36 cellular contexts compared by ENCODE assay signal in genomic region chr13:113513761-113514160, GRCh38.
"Had no signal": no experiment of that assay in that cellular context is flagged by ENCODE, and none has a peak within 500 bp of the region (broad histone marks: within the 10 kb centered on the region; RNA-seq: fewer than 3 reads in every experiment).

No MANE protein-coding gene starts in this region.

- H3K27me3 ChIP-seq: adrenal gland, body of pancreas, brain microvascular endothelial cell, breast epithelium had no signal

- H3K36me3 Mint-ChIP-seq: activated naive CD4-positive, alpha-beta T cell treated with anti-CD3 and anti-CD28 coated beads, Interleukin-2, amount 50 U/mL, for 72 hours had no signal

- DNase-seq: activated B cell treated with CpG ODN at 0.5 μM for 24 hours; activated CD4-positive, alpha-beta memory T cell treated with anti-CD3 and anti-CD28 coated beads for 36 hours; activated CD4-positive, alpha-beta T cell treated with anti-CD3 and anti-CD28 coated beads for 4 hours; activated CD4-positive, alpha-beta T cell treated with anti-CD3 and anti-CD28 coated beads, Interleukin-2, amount 10 ng/mL, durations not matched to agents 24 days and 14 days; activated CD4-positive, alpha-beta T cell treated with anti-CD3 and anti-CD28 coated beads, Interleukin-2, amount 50 U/mL, for 1 hour; activated CD4-positive, alpha-beta T cell treated with anti-CD3 and anti-CD28 coated beads, Interleukin-2, amount 50 U/mL, for 4 hours; activated CD4-positive, CD25-positive, alpha-beta regulatory T cell treated with anti-CD3 and anti-CD28 coated beads, Interleukin-2, amount 50 U/mL, for 72 hours; activated CD8-positive, alpha-beta memory T cell treated with anti-CD3 and anti-CD28 coated beads, Interleukin-2, amount 50 U/mL, for 4 hours; activated CD8-positive, alpha-beta T cell treated with anti-CD3 and anti-CD28 coated beads for 36 hours; activated effector memory CD4-positive, alpha-beta T cell treated with anti-CD3 and anti-CD28 coated beads, Interleukin-2, amount 50 U/mL, for 16 hours; activated gamma-delta T cell treated with Interleukin-2 at 50 U/mL for 16 hours; activated naive CD4-positive, alpha-beta T cell; activated naive CD4-positive, alpha-beta T cell treated with anti-CD3 and anti-CD28 coated beads for 36 hours; activated naive CD4-positive, alpha-beta T cell treated with anti-CD3 and anti-CD28 coated beads, Interleukin-2, amount 50 U/mL, for 16 hours; activated naive CD8-positive, alpha-beta T cell treated with anti-CD3 and anti-CD28 coated beads for 36 hours; activated T-cell treated with anti-CD3 and anti-CD28 coated beads for 4 hours; activated T-cell treated with anti-CD3 and anti-CD28 coated beads, Interleukin-2, amount 50 U/mL, for 1 hour; activated T-cell treated with anti-CD3 and anti-CD28 coated beads, Interleukin-2, amount 50 U/mL, for 4 hours; activated T-cell treated with anti-CD3 and anti-CD28 coated beads, Interleukin-2, amount 50 U/mL, for 72 hours; amniotic stem cell; body of pancreas; brain microvascular endothelial cell; central memory CD4-positive, alpha-beta T cell; T-helper 1 cell; T-helper 2 cell; T-helper 9 cell had no signal

- H3K4me3 Mint-ChIP-seq: activated B cell treated with CpG ODN at 0.5 μM for 24 hours; activated CD4-positive, alpha-beta memory T cell treated with anti-CD3 and anti-CD28 coated beads for 36 hours; activated CD4-positive, alpha-beta T cell treated with anti-CD3 and anti-CD28 coated beads, Interleukin-2, amount 10 ng/mL, durations not matched to agents 24 days and 14 days; activated CD8-positive, alpha-beta T cell treated with anti-CD3 and anti-CD28 coated beads for 36 hours; activated naive CD4-positive, alpha-beta T cell treated with anti-CD3 and anti-CD28 coated beads for 36 hours; activated naive CD8-positive, alpha-beta T cell treated with anti-CD3 and anti-CD28 coated beads for 36 hours; activated T-cell treated with anti-CD3 and anti-CD28 coated beads, Interleukin-2, amount 50 U/mL, for 4 hours; activated T-cell treated with anti-CD3 and anti-CD28 coated beads, Interleukin-2, amount 50 U/mL, for 72 hours; activated T-helper 1 cell treated with anti-CD3 and anti-CD28 coated beads, Interleukin-12 subunit alpha, Interleukin-12 subunit beta, Interleukin-2, Interleukin-4 antibody, amounts not matched to agents 30 ng/mL and 10 ng/mL and 1 ng/mL, durations not matched to agents 14 hours and 24 hours and 36 hours; activated T-helper 17 cell treated with anti-CD3 and anti-CD28 coated beads, Interleukin-2, amount 50 U/mL, for 72 hours; T-helper 1 cell treated with Interleukin-12 subunit alpha and Interleukin-12 subunit beta and Interleukin-4 antibody, amounts not matched to agents 30 μg/mL and 1 μg/mL, for 36 hours; T-helper 2 cell treated with Interferon-gamma antibody and Interleukin-4, amounts not matched to agents 5 μg/mL and 100 μg/mL, for 36 hours had no signal

- H3K4me1 ChIP-seq: adrenal gland, body of pancreas, breast epithelium had no signal

- H3K9me3 Mint-ChIP-seq: activated B cell treated with CpG ODN at 0.5 μM for 24 hours; activated CD4-positive, alpha-beta memory T cell treated with anti-CD3 and anti-CD28 coated beads for 36 hours; activated CD4-positive, alpha-beta T cell treated with anti-CD3 and anti-CD28 coated beads, Interleukin-2, amount 10 ng/mL, durations not matched to agents 24 days and 14 days; activated CD8-positive, alpha-beta T cell treated with anti-CD3 and anti-CD28 coated beads for 36 hours; activated naive CD4-positive, alpha-beta T cell treated with anti-CD3 and anti-CD28 coated beads for 36 hours; activated naive CD4-positive, alpha-beta T cell treated with anti-CD3 and anti-CD28 coated beads, Interleukin-2, amount 50 U/mL, for 72 hours; activated naive CD8-positive, alpha-beta T cell treated with anti-CD3 and anti-CD28 coated beads for 36 hours; activated T-cell treated with anti-CD3 and anti-CD28 coated beads, Interleukin-2, amount 50 U/mL, for 4 hours; activated T-cell treated with anti-CD3 and anti-CD28 coated beads, Interleukin-2, amount 50 U/mL, for 72 hours; activated T-helper 1 cell treated with anti-CD3 and anti-CD28 coated beads, Interleukin-12 subunit alpha, Interleukin-12 subunit beta, Interleukin-2, Interleukin-4 antibody, amounts not matched to agents 30 ng/mL and 10 ng/mL and 1 ng/mL, durations not matched to agents 14 hours and 24 hours and 36 hours; activated T-helper 17 cell treated with anti-CD3 and anti-CD28 coated beads, Interleukin-2, amount 50 U/mL, for 72 hours; T-helper 1 cell treated with Interleukin-12 subunit alpha and Interleukin-12 subunit beta and Interleukin-4 antibody, amounts not matched to agents 30 μg/mL and 1 μg/mL, for 36 hours; T-helper 2 cell treated with Interferon-gamma antibody and Interleukin-4, amounts not matched to agents 5 μg/mL and 100 μg/mL, for 36 hours had no signal

- H3K27ac Mint-ChIP-seq: activated B cell treated with CpG ODN at 0.5 μM for 24 hours; activated CD4-positive, alpha-beta memory T cell treated with anti-CD3 and anti-CD28 coated beads for 36 hours; activated CD4-positive, alpha-beta T cell treated with anti-CD3 and anti-CD28 coated beads, Interleukin-2, amount 10 ng/mL, durations not matched to agents 24 days and 14 days; activated CD8-positive, alpha-beta T cell treated with anti-CD3 and anti-CD28 coated beads for 36 hours; activated naive CD4-positive, alpha-beta T cell treated with anti-CD3 and anti-CD28 coated beads for 36 hours; activated naive CD8-positive, alpha-beta T cell treated with anti-CD3 and anti-CD28 coated beads for 36 hours; activated T-cell treated with anti-CD3 and anti-CD28 coated beads, Interleukin-2, amount 50 U/mL, for 72 hours; activated T-helper 1 cell treated with anti-CD3 and anti-CD28 coated beads, Interleukin-12 subunit alpha, Interleukin-12 subunit beta, Interleukin-2, Interleukin-4 antibody, amounts not matched to agents 30 ng/mL and 10 ng/mL and 1 ng/mL, durations not matched to agents 14 hours and 24 hours and 36 hours; activated T-helper 17 cell treated with anti-CD3 and anti-CD28 coated beads, Interleukin-2, amount 50 U/mL, for 72 hours; T-helper 1 cell treated with Interleukin-12 subunit alpha and Interleukin-12 subunit beta and Interleukin-4 antibody, amounts not matched to agents 30 μg/mL and 1 μg/mL, for 36 hours; T-helper 2 cell treated with Interferon-gamma antibody and Interleukin-4, amounts not matched to agents 5 μg/mL and 100 μg/mL, for 36 hours had no signal

- ATAC-seq: activated CD8-positive, alpha-beta T cell treated with anti-CD3 and anti-CD28 coated beads for 36 hours; activated naive CD4-positive, alpha-beta T cell treated with anti-CD3 and anti-CD28 coated beads, Interleukin-2, amount 50 U/mL, for 72 hours; activated T-cell treated with anti-CD3 and anti-CD28 coated beads, Interleukin-2, amount 50 U/mL, for 4 hours; activated T-cell treated with anti-CD3 and anti-CD28 coated beads, Interleukin-2, amount 50 U/mL, for 72 hours; activated T-helper 17 cell treated with anti-CD3 and anti-CD28 coated beads, Interleukin-2, amount 50 U/mL, for 72 hours; body of pancreas had no signal

- H3K27ac ChIP-seq: adrenal gland, body of pancreas, brain microvascular endothelial cell, breast epithelium, VCaP had no signal

- H3K4me1 Mint-ChIP-seq: activated B cell treated with CpG ODN at 0.5 μM for 24 hours had no signal

- H3K9me3 ChIP-seq: adrenal gland, body of pancreas, breast epithelium had no signal

- H3K4me3 ChIP-seq: adrenal gland, body of pancreas, breast epithelium had no signal

- FAIRE-seq: astrocyte, TTC549 had no signal

- H3K27me3 Mint-ChIP-seq: activated B cell treated with CpG ODN at 0.5 μM for 24 hours; activated CD4-positive, alpha-beta memory T cell treated with anti-CD3 and anti-CD28 coated beads for 36 hours; activated CD4-positive, alpha-beta T cell treated with anti-CD3 and anti-CD28 coated beads, Interleukin-2, amount 10 ng/mL, durations not matched to agents 24 days and 14 days; activated CD8-positive, alpha-beta T cell treated with anti-CD3 and anti-CD28 coated beads for 36 hours; activated naive CD8-positive, alpha-beta T cell treated with anti-CD3 and anti-CD28 coated beads for 36 hours; activated T-helper 17 cell treated with anti-CD3 and anti-CD28 coated beads, Interleukin-2, amount 50 U/mL, for 72 hours had no signal
